1 cellular context compared by ENCODE assay signal in the genomic region with DNA sequence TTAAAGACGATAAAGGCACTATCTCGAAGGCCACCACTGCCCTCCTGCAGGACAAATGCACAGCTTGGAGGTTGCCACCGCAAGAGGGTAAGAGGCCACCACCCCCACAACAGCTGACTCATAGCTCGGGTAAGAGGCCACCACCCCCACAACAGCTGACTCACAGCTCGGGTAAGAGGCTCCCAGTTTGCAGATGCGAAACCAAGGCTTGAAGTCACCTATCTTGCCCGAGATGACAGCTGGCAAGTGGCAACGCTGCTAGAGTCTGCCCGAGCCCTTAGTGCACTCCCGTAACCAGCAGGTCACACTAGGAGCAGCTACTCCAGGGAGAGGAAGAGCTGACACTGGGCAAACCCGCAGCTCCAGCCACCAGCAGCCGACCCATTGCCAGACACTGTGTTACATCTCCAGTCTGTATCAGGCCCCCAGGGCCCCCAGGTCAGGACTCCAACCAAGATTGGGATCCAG.
TF ChIP-seq lines count a peak whose summit lies in the region.

No MANE protein-coding gene starts in this region.

TF ChIP-seq in K562, 482 proteins besides CTCF, POLR2A, EP300 and RAD21 (continued from another document):
- TF ChIP-seq, protein P1, sequence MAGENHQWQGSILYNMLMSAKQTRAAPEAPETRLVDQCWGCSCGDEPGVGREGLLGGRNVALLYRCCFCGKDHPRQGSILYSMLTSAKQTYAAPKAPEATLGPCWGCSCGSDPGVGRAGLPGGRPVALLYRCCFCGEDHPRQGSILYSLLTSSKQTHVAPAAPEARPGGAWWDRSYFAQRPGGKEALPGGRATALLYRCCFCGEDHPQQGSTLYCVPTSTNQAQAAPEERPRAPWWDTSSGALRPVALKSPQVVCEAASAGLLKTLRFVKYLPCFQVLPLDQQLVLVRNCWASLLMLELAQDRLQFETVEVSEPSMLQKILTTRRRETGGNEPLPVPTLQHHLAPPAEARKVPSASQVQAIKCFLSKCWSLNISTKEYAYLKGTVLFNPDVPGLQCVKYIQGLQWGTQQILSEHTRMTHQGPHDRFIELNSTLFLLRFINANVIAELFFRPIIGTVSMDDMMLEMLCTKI (IDR thresholded peaks at IDR 0.05; ENCODE audit: partially characterized antibody), result no peak
- TF ChIP-seq ZFP36 (IDR thresholded peaks at IDR 0.05; ENCODE audit: low read depth, low read length, partially characterized antibody) (no peak), ATF1 (CRISPR knock-in tag; IDR thresholded peaks at IDR 0.05) (no peak), ATF1 (tag; IDR thresholded peaks at IDR 0.05) (peak; percentile 16; the same call in 1 of the 2 replicates), ETS2 (tag; IDR thresholded peaks at IDR 0.05; ENCODE audit: borderline replicate concordance, poor library complexity, severe bottlenecking) (no peak), HDAC1 (IDR thresholded peaks at IDR 0.05) (0 out of 4 replicates have a peak, but pooled peaks of 1 of the 2 experiments have one; percentile 18), MAFG (tag; conservative IDR thresholded peaks at IDR 0.05) (peak; percentile 51), DACH1 (IDR thresholded peaks at IDR 0.05; ENCODE audit: partially characterized antibody) (peak; percentile 92), NR2C2 (CRISPR knock-in tag; IDR thresholded peaks at IDR 0.05) (no peak), NR2C2 (tag; IDR thresholded peaks at IDR 0.05) (peak; percentile 27; the same call in 1 of the 2 replicates), GTF2F1 (IDR thresholded peaks at IDR 0.05; ENCODE audit: low read depth, low read length) (no peak), ZNF316 (IDR thresholded peaks at IDR 0.05) (peak; percentile 57), HLTF (IDR thresholded peaks at IDR 0.05) (no peak), BACH1 (tag; IDR thresholded peaks at IDR 0.05) (peak; percentile 53; the same call in 1 of the 2 replicates), MEF2D (tag; conservative IDR thresholded peaks at IDR 0.05; ENCODE audit: low read depth) (no peak), CBFA2T3 (IDR thresholded peaks at IDR 0.05) (peak; percentile 88), BCOR (IDR thresholded peaks at IDR 0.05) (no peak), PCBP1 (IDR thresholded peaks at IDR 0.05; ENCODE audit: low read depth, low read length, poor library complexity, severe bottlenecking) (no peak), MAFK (IDR thresholded peaks at IDR 0.05; ENCODE audit: low read length) (peak; percentile 35), FOXM1 (IDR thresholded peaks at IDR 0.05; ENCODE audit: low read depth) (no peak), FOXM1 (CRISPR knock-in tag; IDR thresholded peaks at IDR 0.05; ENCODE audit: low read depth) (no peak), RBM34 (IDR thresholded peaks at IDR 0.05; ENCODE audit: borderline replicate concordance, insufficient read depth, low read length) (no peak), PTRF (tag; IDR thresholded peaks at IDR 0.05) (no peak), CXXC5 (CRISPR knock-in tag; IDR thresholded peaks at IDR 0.05) (no peak), KDM1A (IDR thresholded peaks at IDR 0.05) (peak; percentile 92 to 94), ZNF165 (CRISPR knock-in tag; IDR thresholded peaks at IDR 0.05; ENCODE audit: borderline replicate concordance) (no peak), ZNF217 (CRISPR knock-in tag; IDR thresholded peaks at IDR 0.05) (no peak), ILF3 (IDR thresholded peaks at IDR 0.05; ENCODE audit: borderline replicate concordance) (no peak), ARID3A (IDR thresholded peaks at IDR 0.05; ENCODE audit: borderline replicate concordance, low read depth, low read length) (no peak), BDP1 (IDR thresholded peaks at IDR 0.05; ENCODE audit: insufficient read depth, insufficient read length) (no peak), PBX2 (CRISPR knock-in tag; IDR thresholded peaks at IDR 0.05; ENCODE audit: low read depth) (no peak), PBX2 (tag; conservative IDR thresholded peaks at IDR 0.05; ENCODE audit: low read depth) (no peak), HBP1 (CRISPR knock-in tag; IDR thresholded peaks at IDR 0.05) (no peak), ZNF23 (CRISPR knock-in tag; IDR thresholded peaks at IDR 0.05) (no peak), TFAP4 (CRISPR knock-in tag; IDR thresholded peaks at IDR 0.05; ENCODE audit: borderline replicate concordance) (peak; percentile 98), C11orf30 (IDR thresholded peaks at IDR 0.05; ENCODE audit: low read depth) (peak; percentile 53; the same call in 1 of the 2 replicates), TRIM24 (IDR thresholded peaks at IDR 0.05) (peak; percentile 45 to 52; a peak in 2 of 4 replicates), PHB2 (IDR thresholded peaks at IDR 0.05; ENCODE audit: low read depth) (no peak), NFIC (IDR thresholded peaks at IDR 0.05) (no peak; the same call in 1 of the 2 replicates), SRSF7 (optimal IDR thresholded peaks at IDR 0.05; ENCODE audit: low read depth, low read length) (no peak), E2F3 (CRISPR knock-in tag; IDR thresholded peaks at IDR 0.05) (no peak), SMARCA4 (IDR thresholded peaks at IDR 0.05) (peak; percentile 79; the same call in 1 of the 2 replicates), TCF3 (CRISPR knock-in tag; IDR thresholded peaks at IDR 0.05) (peak; percentile 73)
- TF ChIP-seq, protein P2, sequence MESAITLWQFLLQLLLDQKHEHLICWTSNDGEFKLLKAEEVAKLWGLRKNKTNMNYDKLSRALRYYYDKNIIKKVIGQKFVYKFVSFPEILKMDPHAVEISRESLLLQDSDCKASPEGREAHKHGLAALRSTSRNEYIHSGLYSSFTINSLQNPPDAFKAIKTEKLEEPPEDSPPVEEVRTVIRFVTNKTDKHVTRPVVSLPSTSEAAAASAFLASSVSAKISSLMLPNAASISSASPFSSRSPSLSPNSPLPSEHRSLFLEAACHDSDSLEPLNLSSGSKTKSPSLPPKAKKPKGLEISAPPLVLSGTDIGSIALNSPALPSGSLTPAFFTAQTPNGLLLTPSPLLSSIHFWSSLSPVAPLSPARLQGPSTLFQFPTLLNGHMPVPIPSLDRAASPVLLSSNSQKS (CRISPR knock-in tag; IDR thresholded peaks at IDR 0.05), result no peak
- TF ChIP-seq, protein P3, sequence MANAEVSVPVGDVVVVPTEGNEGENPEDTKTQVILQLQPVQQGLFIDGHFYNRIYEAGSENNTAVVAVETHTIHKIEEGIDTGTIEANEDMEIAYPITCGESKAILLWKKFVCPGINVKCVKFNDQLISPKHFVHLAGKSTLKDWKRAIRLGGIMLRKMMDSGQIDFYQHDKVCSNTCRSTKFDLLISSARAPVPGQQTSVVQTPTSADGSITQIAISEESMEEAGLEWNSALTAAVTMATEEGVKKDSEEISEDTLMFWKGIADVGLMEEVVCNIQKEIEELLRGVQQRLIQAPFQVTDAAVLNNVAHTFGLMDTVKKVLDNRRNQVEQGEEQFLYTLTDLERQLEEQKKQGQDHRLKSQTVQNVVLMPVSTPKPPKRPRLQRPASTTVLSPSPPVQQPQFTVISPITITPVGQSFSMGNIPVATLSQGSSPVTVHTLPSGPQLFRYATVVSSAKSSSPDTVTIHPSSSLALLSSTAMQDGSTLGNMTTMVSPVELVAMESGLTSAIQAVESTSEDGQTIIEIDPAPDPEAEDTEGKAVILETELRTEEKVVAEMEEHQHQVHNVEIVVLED (CRISPR knock-in tag; IDR thresholded peaks at IDR 0.05), result no peak
